6 cellular contexts compared by ENCODE assay signal in the genomic region with DNA sequence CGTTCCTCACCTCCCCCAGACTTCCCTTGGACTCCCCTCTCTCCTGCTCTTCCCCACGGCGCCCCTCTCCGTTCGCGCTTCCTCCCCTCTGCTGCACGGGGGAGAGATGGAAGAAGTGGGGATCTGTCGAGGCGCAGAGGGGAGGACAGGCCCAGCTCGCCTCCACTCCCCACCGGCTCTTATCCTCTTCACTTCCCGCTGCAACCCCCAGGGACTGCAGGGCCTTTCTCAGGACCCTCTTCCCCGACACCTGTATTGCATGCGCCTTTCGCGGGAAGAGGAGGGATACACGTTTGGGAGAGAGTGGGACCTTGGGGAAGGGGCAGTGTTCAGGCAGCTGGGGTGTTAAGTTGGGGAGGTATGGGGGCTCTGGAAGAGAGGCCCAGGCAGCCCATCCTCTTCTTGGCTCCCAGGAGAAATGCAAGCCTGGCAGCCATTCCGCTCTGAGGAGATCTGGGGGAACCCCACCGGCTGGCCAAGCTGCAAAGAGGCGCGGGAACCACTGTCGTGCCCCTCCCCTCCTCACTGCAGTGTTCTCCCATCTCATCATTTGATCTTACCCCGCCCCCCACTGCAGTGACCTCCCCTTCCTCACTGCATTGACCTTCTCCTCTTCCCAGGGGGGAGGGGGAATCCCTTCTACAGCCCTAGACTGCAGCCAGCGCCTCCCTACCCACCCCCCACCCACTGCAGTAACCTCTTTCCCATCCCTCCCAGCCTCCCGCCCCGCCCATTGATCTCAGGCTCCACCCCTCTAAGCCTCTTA. TPM values are rescaled to one million over a fixed set of nuclear protein-coding genes. Genes with fewer than 3 reads are reported as not detected.
DNase-seq lines count a peak whose midpoint lies in the region; ATAC-seq and TF ChIP-seq lines count a peak whose summit lies in the region.

No MANE protein-coding gene starts in this region.

- H3K4me1 ChIP-seq in cardiac muscle cell (ENCODE audit: low read depth): no peaks in the 10 kb centered on the region

- peaks cover 4% of the 10 kb centered on the region for H3K36me3 Mint-ChIP-seq in osteocyte (ENCODE audit: unreplicated experiment)

- DNase-seq in cardiac muscle cell (ENCODE audit: low read depth in 1 of 2, low spot score in 1 of 2): peak in 1 of 2 donors; percentile 27
- no peak for DNase-seq in Right ventricle myocardium inferior (ENCODE audit: missing footprints)
- no peak for DNase-seq in cardiac fibroblast (ENCODE audit: low read depth in 2 of 2)
- no peak for DNase-seq in osteocyte (ENCODE audit: extremely low spot score, unreplicated experiment)
- no peak for DNase-seq in central memory CD4-positive, alpha-beta T cell

- H3K4me3 ChIP-seq in cardiac muscle cell (peak overlapping the region; percentile 69), cardiac fibroblast (replicated peaks in 1 of 2; ENCODE audit: low read depth in 2 of 2, low read length in 2 of 2) (peak overlapping the region; percentile 60 to 91)

- no peak overlapping the region for H3K27ac ChIP-seq in cardiac muscle cell

- peaks cover 18% of the 10 kb centered on the region for H3K4me1 Mint-ChIP-seq in osteocyte (ENCODE audit: unreplicated experiment)

- H3K9me3 Mint-ChIP-seq in osteocyte (ENCODE audit: unreplicated experiment): no peaks in the 10 kb centered on the region

- intact Hi-C loops in Right ventricle myocardium inferior (cut with DNase I): no loop called here

- TF ChIP-seq CTCF in cardiac muscle cell (IDR thresholded peaks at IDR 0.05; ENCODE audit: low read depth, low read length): no peak
- TF ChIP-seq CTCF in cardiac fibroblast (IDR thresholded peaks at IDR 0.05; ENCODE audit: low read depth, low read length): no peak
- TF ChIP-seq CTCF in osteocyte (IDR thresholded peaks at IDR 0.05): no peak

- peak overlapping the region; percentile 81 for H3K4me3 Mint-ChIP-seq in osteocyte (ENCODE audit: unreplicated experiment)

- peak overlapping the region; percentile 11 for H3K27ac Mint-ChIP-seq in osteocyte (ENCODE audit: unreplicated experiment)

- ATAC-seq in Right ventricle myocardium inferior (no peak), HG03378 (IDR thresholded peaks at IDR 0.05; ENCODE audit: unreplicated experiment) (no peak)

- H3K27me3 ChIP-seq in cardiac muscle cell: no peaks in the 10 kb centered on the region

- H3K9me3 ChIP-seq in cardiac muscle cell (ENCODE audit: low read depth): no peaks in the 10 kb centered on the region

- H3K27me3 Mint-ChIP-seq in osteocyte (ENCODE audit: unreplicated experiment): no peaks in the 10 kb centered on the region

- H3K36me3 ChIP-seq in cardiac muscle cell: peaks cover 2% of the 10 kb centered on the region

RNA-seq across cellular contexts. Expression of a gene that starts 0.8 kb away (rescaled TPM):
- total RNA-seq in cardiac muscle cell: 56.2 and 87.7 TPM in 2 replicates
- polyA plus RNA-seq in cardiac muscle cell: 133 and 154 TPM in 2 replicates
- total RNA-seq in Right ventricle myocardium inferior: 10.2 TPM
- total RNA-seq in osteocyte: 21.5 and 24.1 TPM in 2 replicates

RNA-seq across cellular contexts. Expression of a gene that starts 10.6 kb away (rescaled TPM):
- 17.5 and 18.8 TPM in 2 replicates for total RNA-seq in cardiac muscle cell
- polyA plus RNA-seq in cardiac muscle cell: 23.7 and 24.8 TPM in 2 replicates
- 9.4 TPM for total RNA-seq in Right ventricle myocardium inferior
- total RNA-seq in osteocyte: 9.0 and 11.3 TPM in 2 replicates

RNA-seq across cellular contexts. Expression of a gene that starts 12.6 kb away (rescaled TPM):
- total RNA-seq in cardiac muscle cell (28.1 and 46.4 TPM in 2 replicates), Right ventricle myocardium inferior (78.9 TPM), osteocyte (117 and 123 TPM in 2 replicates)
- polyA plus RNA-seq in cardiac muscle cell: 22.8 and 37.8 TPM in 2 replicates

RNA-seq across cellular contexts. Expression of a gene that starts 28.4 kb away (rescaled TPM):
- total RNA-seq in cardiac muscle cell (not detected in 2 replicates), Right ventricle myocardium inferior (not detected), osteocyte (not detected in 2 replicates)
- not detected in 2 replicates for polyA plus RNA-seq in cardiac muscle cell

RNA-seq across cellular contexts. Expression of a gene that starts 28.6 kb away (rescaled TPM):
- total RNA-seq in cardiac muscle cell (260 and 307 TPM in 2 replicates), Right ventricle myocardium inferior (250 TPM), osteocyte (287 and 309 TPM in 2 replicates)
- polyA plus RNA-seq in cardiac muscle cell: 154 and 208 TPM in 2 replicates
